ENCODE assay signal across 1 cellular context in the genomic region with DNA sequence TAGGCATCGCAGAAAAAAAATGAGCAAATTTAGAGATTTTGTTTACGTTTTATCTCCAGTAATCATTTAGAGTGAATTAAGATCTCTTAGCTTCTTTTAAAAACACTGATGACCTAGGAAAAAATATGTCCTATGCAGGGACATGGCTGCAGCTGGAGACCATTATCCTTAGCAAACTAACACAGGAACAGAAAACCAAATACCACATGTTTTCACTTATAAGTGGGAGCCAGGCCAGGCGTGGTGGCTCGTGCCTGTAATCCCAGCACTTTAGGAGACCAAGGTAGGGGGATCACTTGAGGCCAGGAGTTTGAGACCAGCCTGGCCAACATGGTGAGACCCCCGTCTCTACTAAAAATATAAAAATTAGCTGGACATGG.
TF ChIP-seq lines count a peak whose summit lies in the region.

No MANE protein-coding gene starts in this region.

TF ChIP-seq in K562, 482 proteins besides CTCF, POLR2A, EP300 and RAD21 (continued from another document):
- TF ChIP-seq, protein P1, sequence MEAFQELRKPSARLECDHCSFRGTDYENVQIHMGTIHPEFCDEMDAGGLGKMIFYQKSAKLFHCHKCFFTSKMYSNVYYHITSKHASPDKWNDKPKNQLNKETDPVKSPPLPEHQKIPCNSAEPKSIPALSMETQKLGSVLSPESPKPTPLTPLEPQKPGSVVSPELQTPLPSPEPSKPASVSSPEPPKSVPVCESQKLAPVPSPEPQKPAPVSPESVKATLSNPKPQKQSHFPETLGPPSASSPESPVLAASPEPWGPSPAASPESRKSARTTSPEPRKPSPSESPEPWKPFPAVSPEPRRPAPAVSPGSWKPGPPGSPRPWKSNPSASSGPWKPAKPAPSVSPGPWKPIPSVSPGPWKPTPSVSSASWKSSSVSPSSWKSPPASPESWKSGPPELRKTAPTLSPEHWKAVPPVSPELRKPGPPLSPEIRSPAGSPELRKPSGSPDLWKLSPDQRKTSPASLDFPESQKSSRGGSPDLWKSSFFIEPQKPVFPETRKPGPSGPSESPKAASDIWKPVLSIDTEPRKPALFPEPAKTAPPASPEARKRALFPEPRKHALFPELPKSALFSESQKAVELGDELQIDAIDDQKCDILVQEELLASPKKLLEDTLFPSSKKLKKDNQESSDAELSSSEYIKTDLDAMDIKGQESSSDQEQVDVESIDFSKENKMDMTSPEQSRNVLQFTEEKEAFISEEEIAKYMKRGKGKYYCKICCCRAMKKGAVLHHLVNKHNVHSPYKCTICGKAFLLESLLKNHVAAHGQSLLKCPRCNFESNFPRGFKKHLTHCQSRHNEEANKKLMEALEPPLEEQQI (IDR thresholded peaks at IDR 0.05): 0 out of 2 replicates have a peak, but pooled peaks have one; percentile 3
- peak; percentile 8 for TF ChIP-seq DPF2 (IDR thresholded peaks at IDR 0.05)
